10 cellular contexts compared by ENCODE assay signal in genomic region chr1:90716552-90717355, GRCh38. TPM values are rescaled to one million over a fixed set of nuclear protein-coding genes. Genes with fewer than 3 reads are reported as not detected.
DNase-seq lines count a peak whose midpoint lies in the region; ATAC-seq and TF ChIP-seq lines count a peak whose summit lies in the region.
"Had no signal": no experiment of that assay in that cellular context is flagged by ENCODE, and none has a peak within 500 bp of the region (broad histone marks: within the 10 kb centered on the region; RNA-seq: fewer than 3 reads in every experiment).

Gene BARHL2 (minus strand): TSS chr1:90717302. CDS start chr1:90717195, 107 bp downstream.

- H3K4me1 ChIP-seq in Peyer's patch: peaks cover 0 to 28% (median 2%) of the 10 kb centered on the region in 4 donors
- peaks cover 6 to 51% (median 20%) of the 10 kb centered on the region in 3 donors for H3K4me1 ChIP-seq in esophagus squamous epithelium
- peaks cover 8% of the 10 kb centered on the region for H3K4me1 ChIP-seq in mucosa of descending colon (ENCODE audit: low read depth)

- H3K4me3 ChIP-seq in GM08714 (ENCODE audit: low read length) (peak within 1 kb of the TSS; percentile 50), Peyer's patch (peak within 1 kb of the TSS in 3 of 4 donors; percentile 15 to 50 (median 41)), esophagus squamous epithelium (peak within 1 kb of the TSS in 3 of 4 donors; percentile 20 to 56 (median 43)), retinal pigment epithelial cell (ENCODE audit: low read length) (peak within 1 kb of the TSS; percentile 42), mucosa of descending colon (no peak within 1 kb of the TSS)

- no peaks in the 10 kb centered on the region for H3K36me3 ChIP-seq in Peyer's patch
- no peaks in the 10 kb centered on the region for H3K36me3 ChIP-seq in esophagus squamous epithelium
- H3K36me3 ChIP-seq in mucosa of descending colon (ENCODE audit: low read depth): no peaks in the 10 kb centered on the region

- H3K27me3 ChIP-seq in Peyer's patch (peaks cover 7 to 59% of the 10 kb centered on the region in 2 donors), esophagus squamous epithelium (peaks cover 16 to 100% (median 73%) of the 10 kb centered on the region in 4 donors)

- WGBS in esophagus squamous epithelium, 2 donors: 8 to 13% methylated on average over 17 to 28 of the region's 58 CpGs

- ATAC-seq in HG03354 (IDR thresholded peaks at IDR 0.05; ENCODE audit: poor library complexity, severe bottlenecking, unreplicated experiment) (no peak), GM21381 (IDR thresholded peaks at IDR 0.05; ENCODE audit: unreplicated experiment) (no peak), GM18517 (IDR thresholded peaks at IDR 0.05; ENCODE audit: unreplicated experiment) (no peak), mucosa of descending colon (no peak)

- TF ChIP-seq POLR2A in Peyer's patch (IDR thresholded peaks at IDR 0.05): no peak
- no peak for TF ChIP-seq POLR2A in esophagus squamous epithelium (IDR thresholded peaks at IDR 0.05)

- no peak within 1 kb of the TSS for H3K27ac ChIP-seq in Peyer's patch
- H3K27ac ChIP-seq in esophagus squamous epithelium: no peak within 1 kb of the TSS

- TF ChIP-seq CTCF in Peyer's patch (IDR thresholded peaks at IDR 0.05) (no peak), esophagus squamous epithelium (IDR thresholded peaks at IDR 0.05) (no peak), retinal pigment epithelial cell (conservative IDR thresholded peaks at IDR 0.05; ENCODE audit: low read depth, low read length) (no peak), mucosa of descending colon (IDR thresholded peaks at IDR 0.05) (no peak)

- DNase-seq in Peyer's patch: no peak
- no peak for DNase-seq in esophagus squamous epithelium (lab: John Stamatoyannopoulos, UW)
- DNase-seq in retinal pigment epithelial cell (ENCODE audit: low read depth): no peak
- no peak for DNase-seq in mucosa of descending colon
- DNase-seq: islet precursor cell had no signal

- H3K9me3 ChIP-seq in Peyer's patch: peaks cover 0 to 11% (median 0%) of the 10 kb centered on the region in 4 donors
- peaks cover 0 to 4% (median 0%) of the 10 kb centered on the region in 3 donors for H3K9me3 ChIP-seq in esophagus squamous epithelium
- no peaks in the 10 kb centered on the region for H3K9me3 ChIP-seq in mucosa of descending colon

- intact Hi-C loops in esophagus squamous epithelium (cut with DNase I): no loop called here
- intact Hi-C loops in mucosa of descending colon (cut with DNase I, micrococcal nuclease): no loop called here

RNA-seq across cellular contexts. Expression of gene BARHL2, which starts in this region (rescaled TPM):
- not detected for total RNA-seq in Peyer's patch
- total RNA-seq in esophagus squamous epithelium: not detected
- not detected for total RNA-seq in mucosa of descending colon
- total RNA-seq: LHCN-M2 had no signal
